In the genomic region with DNA sequence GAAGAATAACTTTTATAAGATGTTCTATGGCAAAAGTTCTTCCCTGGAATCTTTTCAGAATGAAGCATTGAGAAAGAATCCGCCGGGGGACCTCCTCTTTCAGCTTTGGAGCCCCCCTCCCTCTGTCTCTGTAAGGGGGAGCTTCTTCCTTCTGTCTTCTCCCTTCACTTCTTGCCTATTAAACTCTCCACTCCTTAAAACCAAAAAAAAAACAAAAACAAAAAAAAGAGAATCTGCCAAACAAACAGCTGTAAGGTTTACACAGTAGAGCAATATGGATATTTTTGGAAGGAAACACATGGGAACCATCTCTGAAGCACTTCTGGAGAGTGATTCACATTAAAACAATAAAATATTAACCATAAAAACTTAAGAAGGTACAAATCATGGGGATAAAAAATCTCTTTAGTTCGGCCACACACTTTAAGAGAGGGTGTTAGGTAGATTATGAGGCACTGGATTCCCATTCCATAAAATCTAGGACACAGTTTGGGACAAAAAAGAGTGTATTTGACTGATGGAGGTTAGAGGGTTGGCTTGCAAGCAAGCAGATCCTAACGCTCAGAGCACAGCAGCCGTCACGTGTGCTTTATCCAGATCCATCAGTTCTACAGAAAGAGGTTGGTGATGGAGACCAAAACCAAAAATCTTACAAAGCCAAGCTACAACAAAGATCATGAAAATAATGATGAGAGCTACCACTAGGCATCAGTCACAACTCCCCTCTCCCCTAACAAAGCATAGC, we compare ENCODE assay signal across 30 cellular contexts.
DNase-seq lines count a peak whose midpoint lies in the region; TF ChIP-seq lines count a peak whose summit lies in the region.
"Had no signal": no experiment of that assay in that cellular context is flagged by ENCODE, and none has a peak within 500 bp of the region (broad histone marks: within the 10 kb centered on the region; RNA-seq: fewer than 3 reads in every experiment).

No MANE protein-coding gene starts in this region.

- no peaks in the 10 kb centered on the region for H3K36me3 Mint-ChIP-seq in activated CD4-positive, alpha-beta memory T cell treated with anti-CD3 and anti-CD28 coated beads for 36 hours
- H3K36me3 Mint-ChIP-seq: activated CD8-positive, alpha-beta memory T cell treated with anti-CD3 and anti-CD28 coated beads, Interleukin-2, amount 10 ng/mL, durations not matched to agents 7 days and 5 days had no signal

- H3K4me1 ChIP-seq in sigmoid colon, result peaks cover 0 to 11% (median 0%) of the 10 kb centered on the region in 4 donors
- peaks cover 0 to 6% of the 10 kb centered on the region in 2 donors for H3K4me1 ChIP-seq in thyroid gland

- no peak for TF ChIP-seq POLR2A in sigmoid colon (IDR thresholded peaks at IDR 0.05)
- TF ChIP-seq POLR2A in thyroid gland (IDR thresholded peaks at IDR 0.05), result no peak

- H3K27me3 Mint-ChIP-seq in activated CD4-positive, alpha-beta memory T cell treated with anti-CD3 and anti-CD28 coated beads for 36 hours, result no peaks in the 10 kb centered on the region
- H3K27me3 Mint-ChIP-seq: activated B cell treated with CpG ODN at 0.5 μM for 24 hours; activated CD4-positive, alpha-beta T cell treated with anti-CD3 and anti-CD28 coated beads, Interleukin-2, amount 10 ng/mL, durations not matched to agents 7 days and 5 days; activated CD8-positive, alpha-beta memory T cell treated with anti-CD3 and anti-CD28 coated beads, Interleukin-2, amount 10 ng/mL, durations not matched to agents 7 days and 5 days; activated naive CD8-positive, alpha-beta T cell treated with anti-CD3 and anti-CD28 coated beads, Interleukin-2, amount 50 U/mL, for 24 hours; effector memory CD8-positive, alpha-beta T cell had no signal

- intact Hi-C loops in sigmoid colon (cut with DNase I) (no loop called here), thyroid gland (cut with DNase I) (no loop called here)
- intact Hi-C loops in activated CD4-positive, alpha-beta memory T cell treated with anti-CD3 and anti-CD28 coated beads for 36 hours (cut with micrococcal nuclease), result no loop called here

- no peak overlapping the region for H3K4me3 Mint-ChIP-seq in activated CD4-positive, alpha-beta memory T cell treated with anti-CD3 and anti-CD28 coated beads for 36 hours
- H3K4me3 Mint-ChIP-seq: activated B cell treated with CpG ODN at 0.5 μM for 24 hours; activated CD4-positive, alpha-beta T cell treated with anti-CD3 and anti-CD28 coated beads, Interleukin-2, amount 10 ng/mL, durations not matched to agents 7 days and 5 days; activated CD8-positive, alpha-beta memory T cell treated with anti-CD3 and anti-CD28 coated beads, Interleukin-2, amount 10 ng/mL, durations not matched to agents 7 days and 5 days; activated naive CD8-positive, alpha-beta T cell treated with anti-CD3 and anti-CD28 coated beads, Interleukin-2, amount 50 U/mL, for 24 hours; effector memory CD8-positive, alpha-beta T cell; T-helper 1 cell treated with Interleukin-12 subunit alpha and Interleukin-12 subunit beta and Interleukin-4 antibody, amounts not matched to agents 30 μg/mL and 1 μg/mL, for 36 hours had no signal

- H3K9me3 ChIP-seq in sigmoid colon, result no peaks in the 10 kb centered on the region
- no peaks in the 10 kb centered on the region for H3K9me3 ChIP-seq in thyroid gland
- H3K9me3 ChIP-seq: BLaER1 treated with 17β-estradiol and CSF1 and Interleukin-3, amounts not matched to agents 10 nM and 100 nM; SK-N-SH had no signal

- TF ChIP-seq CTCF in BJ (IDR thresholded peaks at IDR 0.05; ENCODE audit: insufficient read depth, low read depth, low read length), result no peak
- no peak for TF ChIP-seq CTCF in astrocyte of the spinal cord (IDR thresholded peaks at IDR 0.05; ENCODE audit: low read depth, low read length)
- no peak for TF ChIP-seq CTCF in sigmoid colon (IDR thresholded peaks at IDR 0.05)
- no peak for TF ChIP-seq CTCF in thyroid gland (IDR thresholded peaks at IDR 0.05)

- peak; percentile 48 for DNase-seq in BJ (ENCODE audit: low read depth)
- peak; percentile 17 for DNase-seq in astrocyte of the spinal cord (ENCODE audit: low read depth, low spot score)
- peak; percentile 41 for DNase-seq in left kidney (ENCODE audit: low read depth, low spot score)
- peak; percentile 68 for DNase-seq in sigmoid colon
- no peak for DNase-seq in stimulated activated CD4-positive, alpha-beta T cell treated with anti-CD3 and anti-CD28 coated beads, Interleukin-2, amount 100 ng/mL, for 48 hours
- DNase-seq in activated CD4-positive, alpha-beta memory T cell treated with anti-CD3 and anti-CD28 coated beads for 36 hours, result no peak
- DNase-seq in thyroid gland, result no peak
- DNase-seq: activated B cell treated with CpG ODN at 0.5 μM for 24 hours; activated CD4-positive, alpha-beta T cell treated with anti-CD3 and anti-CD28 coated beads, Interleukin-2, amount 10 ng/mL, durations not matched to agents 7 days and 5 days; activated CD8-positive, alpha-beta memory T cell treated with anti-CD3 and anti-CD28 coated beads, Interleukin-2, amount 10 ng/mL, durations not matched to agents 7 days and 5 days; activated naive CD4-positive, alpha-beta T cell; activated naive CD8-positive, alpha-beta T cell treated with anti-CD3 and anti-CD28 coated beads, Interleukin-2, amount 50 U/mL, for 24 hours; activated T-cell treated with anti-CD3 and anti-CD28 coated beads, Interleukin-2, amount 50 U/mL, for 48 hours; central memory CD4-positive, alpha-beta T cell; COR-L47; effector memory CD8-positive, alpha-beta T cell; erythroblast; foreskin melanocyte; H7; mammary epithelial cell; NCI-H1092 treated with DMSO at 0.1 percent for 48 hours; NCI-H187; NCI-H2171 treated with DMSO at 0.1 percent for 48 hours; NCI-H510A; NK-92 treated with Interleukin-12 subunit alpha and Interleukin-12 subunit beta, amount 100 ng/mL, for 24 hours; SK-N-SH; stimulated activated naive CD4-positive, alpha-beta T cell treated with Interleukin-2 at 50 U/mL for 16 hours had no signal

- no peak overlapping the region for H3K4me3 ChIP-seq in BJ (ENCODE audit: low read depth, low read length)
- no peak overlapping the region for H3K4me3 ChIP-seq in astrocyte of the spinal cord (ENCODE audit: low read depth, low read length)
- no peak overlapping the region for H3K4me3 ChIP-seq in sigmoid colon
- H3K4me3 ChIP-seq in thyroid gland (replicated peaks in 1 of 3), result no peak overlapping the region
- H3K4me3 ChIP-seq: BLaER1 treated with 17β-estradiol and CSF1 and Interleukin-3, amounts not matched to agents 10 nM and 100 nM; skin epidermis had no signal

- H3K36me3 ChIP-seq in BJ (ENCODE audit: control insufficient read depth, insufficient read depth, low read length), result no peaks in the 10 kb centered on the region
- H3K36me3 ChIP-seq in sigmoid colon, result no peaks in the 10 kb centered on the region
- no peaks in the 10 kb centered on the region for H3K36me3 ChIP-seq in thyroid gland
- H3K36me3 ChIP-seq: BLaER1 treated with 17β-estradiol and CSF1 and Interleukin-3, amounts not matched to agents 10 nM and 100 nM had no signal

- WGBS in sigmoid colon, 2 donors, result 73 to 74% methylated on average over 6 of the region's 6 CpGs
- 79 to 81% methylated on average over 6 of the region's 6 CpGs for WGBS in thyroid gland, 2 donors

- POLR2A ChIA-PET in BJ (lab: Charles Lee), result interaction anchor here (0.6 kb wide), 1 partner anchor 245 kb away, joined by 3 read pairs; no protein-coding TSS in a partner anchor
- POLR2A ChIA-PET in activated CD4-positive, alpha-beta memory T cell treated with anti-CD3 and anti-CD28 coated beads for 36 hours (lab: Charles Lee), result no interaction called here

- no peaks in the 10 kb centered on the region for H3K9me3 Mint-ChIP-seq in activated CD4-positive, alpha-beta memory T cell treated with anti-CD3 and anti-CD28 coated beads for 36 hours
- H3K9me3 Mint-ChIP-seq: activated B cell treated with CpG ODN at 0.5 μM for 24 hours; activated CD4-positive, alpha-beta T cell treated with anti-CD3 and anti-CD28 coated beads, Interleukin-2, amount 10 ng/mL, durations not matched to agents 7 days and 5 days; activated naive CD8-positive, alpha-beta T cell treated with anti-CD3 and anti-CD28 coated beads, Interleukin-2, amount 50 U/mL, for 24 hours; T-helper 1 cell treated with Interleukin-12 subunit alpha and Interleukin-12 subunit beta and Interleukin-4 antibody, amounts not matched to agents 30 μg/mL and 1 μg/mL, for 36 hours had no signal

- TF ChIP-seq EP300 in sigmoid colon (IDR thresholded peaks at IDR 0.05), result no peak

- CTCF ChIA-PET in BJ (lab: Yijun Ruan, JAX), result no interaction called here
- CTCF ChIA-PET in activated CD4-positive, alpha-beta memory T cell treated with anti-CD3 and anti-CD28 coated beads for 36 hours (lab: Charles Lee), result interaction anchor here (0.6 kb wide), 1 partner anchor 20 kb away, joined by 3 read pairs; no protein-coding TSS in a partner anchor

- H3K27ac ChIP-seq in sigmoid colon (peak overlapping the region in 1 of 4 donors; percentile 37), thyroid gland (no peak overlapping the region)
- H3K27ac ChIP-seq: BLaER1 treated with 17β-estradiol and CSF1 and Interleukin-3, amounts not matched to agents 10 nM and 100 nM had no signal

- H3K4me1 Mint-ChIP-seq in activated CD4-positive, alpha-beta memory T cell treated with anti-CD3 and anti-CD28 coated beads for 36 hours (ENCODE audit: low read depth), result no peaks in the 10 kb centered on the region
- H3K4me1 Mint-ChIP-seq: activated B cell treated with CpG ODN at 0.5 μM for 24 hours; activated CD4-positive, alpha-beta T cell treated with anti-CD3 and anti-CD28 coated beads, Interleukin-2, amount 10 ng/mL, durations not matched to agents 7 days and 5 days; activated CD8-positive, alpha-beta memory T cell treated with anti-CD3 and anti-CD28 coated beads, Interleukin-2, amount 10 ng/mL, durations not matched to agents 7 days and 5 days; activated naive CD8-positive, alpha-beta T cell treated with anti-CD3 and anti-CD28 coated beads, Interleukin-2, amount 50 U/mL, for 24 hours had no signal

- no peak overlapping the region for H3K27ac Mint-ChIP-seq in activated CD4-positive, alpha-beta memory T cell treated with anti-CD3 and anti-CD28 coated beads for 36 hours
- H3K27ac Mint-ChIP-seq: activated B cell treated with CpG ODN at 0.5 μM for 24 hours; activated CD4-positive, alpha-beta T cell treated with anti-CD3 and anti-CD28 coated beads, Interleukin-2, amount 10 ng/mL, durations not matched to agents 7 days and 5 days; activated CD8-positive, alpha-beta memory T cell treated with anti-CD3 and anti-CD28 coated beads, Interleukin-2, amount 10 ng/mL, durations not matched to agents 7 days and 5 days; activated naive CD8-positive, alpha-beta T cell treated with anti-CD3 and anti-CD28 coated beads, Interleukin-2, amount 50 U/mL, for 24 hours; effector memory CD8-positive, alpha-beta T cell; T-helper 1 cell treated with Interleukin-12 subunit alpha and Interleukin-12 subunit beta and Interleukin-4 antibody, amounts not matched to agents 30 μg/mL and 1 μg/mL, for 36 hours had no signal

- in situ Hi-C loops in astrocyte of the spinal cord (cut with HindIII; ENCODE audit: low sequenced_read_pairs), result no loop called here

- H3K27me3 ChIP-seq in BJ (ENCODE audit: control insufficient read depth, insufficient read depth, low read length) (peaks cover 3% of the 10 kb centered on the region), sigmoid colon (no peaks in the 10 kb centered on the region), thyroid gland (no peaks in the 10 kb centered on the region)
- H3K27me3 ChIP-seq: BLaER1 treated with 17β-estradiol and CSF1 and Interleukin-3, amounts not matched to agents 10 nM and 100 nM had no signal

Comparison
In these comparisons a context has a peak if more than half of its experiments do, and no peak if none do; other contexts are left out.
1. DNase-seq: peak in BJ (single experiment), astrocyte of the spinal cord (single experiment), left kidney (single experiment) and sigmoid colon (single experiment); none in stimulated activated CD4-positive, alpha-beta T cell treated with anti-CD3 and anti-CD28 coated beads, Interleukin-2, amount 100 ng/mL, for 48 hours (0 of 2), activated CD4-positive, alpha-beta memory T cell treated with anti-CD3 and anti-CD28 coated beads for 36 hours (single experiment) and thyroid gland (0 of 2).